Comparison of ENCODE assay signal across 2 cellular contexts in the genomic region with DNA sequence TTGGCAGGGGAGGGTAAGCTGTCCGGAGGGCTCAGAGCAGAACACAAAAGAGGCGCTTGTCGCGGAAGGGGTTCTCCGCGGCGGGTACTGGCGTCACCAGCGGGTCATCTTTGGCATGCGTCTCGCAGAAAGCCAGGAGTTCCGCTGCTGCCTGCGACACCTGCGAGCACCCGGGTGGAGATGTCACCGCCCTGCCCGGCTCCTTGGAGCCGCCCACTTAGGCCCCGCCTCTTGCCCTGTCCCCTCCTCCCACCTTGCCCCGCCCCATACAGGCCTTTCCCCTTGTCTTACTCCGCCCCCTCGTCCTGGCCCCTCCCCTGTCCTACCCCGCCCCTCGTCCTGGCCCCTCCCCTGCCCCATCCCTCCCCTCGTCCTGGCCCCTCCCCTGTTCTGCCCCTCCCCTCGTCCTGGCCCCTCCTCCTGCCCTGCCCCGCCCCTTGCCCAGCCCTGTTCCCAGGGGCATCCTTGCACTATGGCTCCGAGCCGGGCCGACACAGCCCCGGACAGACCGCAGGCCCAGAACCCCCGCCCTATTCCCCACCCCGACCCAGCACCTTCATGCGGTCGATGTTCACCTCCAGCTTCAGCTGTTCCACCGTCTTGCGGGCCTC.
TF ChIP-seq lines count a peak whose summit lies in the region.

No MANE protein-coding gene starts in this region.

TF ChIP-seq in HEK293T, 16 proteins besides CTCF, POLR2A, EP300 and RAD21:
- TF ChIP-seq LEF1 (IDR thresholded peaks at IDR 0.05; ENCODE audit: borderline replicate concordance) (no peak), NFRKB (IDR thresholded peaks at IDR 0.05) (no peak), SUZ12 (IDR thresholded peaks at IDR 0.05) (no peak), SP1 (IDR thresholded peaks at IDR 0.05) (no peak), HDGF (IDR thresholded peaks at IDR 0.05; ENCODE audit: borderline replicate concordance) (no peak), FOXK2 (IDR thresholded peaks at IDR 0.05) (no peak), CTBP1 (IDR thresholded peaks at IDR 0.05; ENCODE audit: borderline replicate concordance) (no peak), ELF4 (IDR thresholded peaks at IDR 0.05) (no peak), FOXA1 (IDR thresholded peaks at IDR 0.05) (no peak), ARNT (IDR thresholded peaks at IDR 0.05) (no peak), ZNF384 (IDR thresholded peaks at IDR 0.05) (no peak), TARDBP (IDR thresholded peaks at IDR 0.05) (no peak), L3MBTL2 (conservative IDR thresholded peaks at IDR 0.05) (no peak), BHLHE40 (IDR thresholded peaks at IDR 0.05; ENCODE audit: borderline replicate concordance) (no peak), FOXM1 (IDR thresholded peaks at IDR 0.05; ENCODE audit: borderline replicate concordance) (no peak)
- TF ChIP-seq, protein P1, sequence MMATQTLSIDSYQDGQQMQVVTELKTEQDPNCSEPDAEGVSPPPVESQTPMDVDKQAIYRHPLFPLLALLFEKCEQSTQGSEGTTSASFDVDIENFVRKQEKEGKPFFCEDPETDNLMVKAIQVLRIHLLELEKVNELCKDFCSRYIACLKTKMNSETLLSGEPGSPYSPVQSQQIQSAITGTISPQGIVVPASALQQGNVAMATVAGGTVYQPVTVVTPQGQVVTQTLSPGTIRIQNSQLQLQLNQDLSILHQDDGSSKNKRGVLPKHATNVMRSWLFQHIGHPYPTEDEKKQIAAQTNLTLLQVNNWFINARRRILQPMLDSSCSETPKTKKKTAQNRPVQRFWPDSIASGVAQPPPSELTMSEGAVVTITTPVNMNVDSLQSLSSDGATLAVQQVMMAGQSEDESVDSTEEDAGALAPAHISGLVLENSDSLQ (IDR thresholded peaks at IDR 0.05): no peak
TF ChIP-seq in HEK293T: peak in this region for 0.

TF ChIP-seq in HepG2, 621 proteins besides CTCF, POLR2A, EP300 and RAD21:
- TF ChIP-seq, protein P2, sequence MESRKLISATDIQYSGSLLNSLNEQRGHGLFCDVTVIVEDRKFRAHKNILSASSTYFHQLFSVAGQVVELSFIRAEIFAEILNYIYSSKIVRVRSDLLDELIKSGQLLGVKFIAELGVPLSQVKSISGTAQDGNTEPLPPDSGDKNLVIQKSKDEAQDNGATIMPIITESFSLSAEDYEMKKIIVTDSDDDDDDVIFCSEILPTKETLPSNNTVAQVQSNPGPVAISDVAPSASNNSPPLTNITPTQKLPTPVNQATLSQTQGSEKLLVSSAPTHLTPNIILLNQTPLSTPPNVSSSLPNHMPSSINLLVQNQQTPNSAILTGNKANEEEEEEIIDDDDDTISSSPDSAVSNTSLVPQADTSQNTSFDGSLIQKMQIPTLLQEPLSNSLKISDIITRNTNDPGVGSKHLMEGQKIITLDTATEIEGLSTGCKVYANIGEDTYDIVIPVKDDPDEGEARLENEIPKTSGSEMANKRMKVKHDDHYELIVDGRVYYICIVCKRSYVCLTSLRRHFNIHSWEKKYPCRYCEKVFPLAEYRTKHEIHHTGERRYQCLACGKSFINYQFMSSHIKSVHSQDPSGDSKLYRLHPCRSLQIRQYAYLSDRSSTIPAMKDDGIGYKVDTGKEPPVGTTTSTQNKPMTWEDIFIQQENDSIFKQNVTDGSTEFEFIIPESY (CRISPR knock-in tag; IDR thresholded peaks at IDR 0.05): peak; percentile 71
- TF ChIP-seq RCOR2 (CRISPR knock-in tag; IDR thresholded peaks at IDR 0.05): no peak
- no peak for TF ChIP-seq SP1 (IDR thresholded peaks at IDR 0.05)
- TF ChIP-seq SP1 (CRISPR knock-in tag; IDR thresholded peaks at IDR 0.05): peak; percentile 39; the same call in 1 of the 2 replicates
